ENCODE assay signal across 24 cellular contexts in genomic region chrX:121733514-121733913, GRCh38.
"Had no signal": no experiment of that assay in that cellular context is flagged by ENCODE, and none has a peak within 500 bp of the region (broad histone marks: within the 10 kb centered on the region; RNA-seq: fewer than 3 reads in every experiment).

No MANE protein-coding gene starts in this region.

- H3K27me3 Mint-ChIP-seq: activated CD4-positive, alpha-beta T cell treated with anti-CD3 and anti-CD28 coated beads, Interleukin-2, amount 10 ng/mL, durations not matched to agents 7 days and 5 days; activated naive CD4-positive, alpha-beta T cell treated with anti-CD3 and anti-CD28 coated beads, Interleukin-2, amount 10 ng/mL, durations not matched to agents 7 days and 5 days; T-cell had no signal

- H3K4me1 Mint-ChIP-seq: activated CD4-positive, alpha-beta T cell treated with anti-CD3 and anti-CD28 coated beads, Interleukin-2, amount 10 ng/mL, durations not matched to agents 7 days and 5 days; activated naive CD4-positive, alpha-beta T cell treated with anti-CD3 and anti-CD28 coated beads, Interleukin-2, amount 10 ng/mL, durations not matched to agents 7 days and 5 days; nephron; T-cell had no signal

- ATAC-seq: activated T-cell treated with anti-CD3 and anti-CD28 coated beads, Interleukin-2, amount 50 U/mL, for 4 hours; gastrocnemius medialis; left lung; T-cell; upper lobe of right lung had no signal

- H3K4me3 ChIP-seq: breast epithelium, gastrocnemius medialis, left lung, upper lobe of right lung had no signal

- H3K9me3 Mint-ChIP-seq: activated CD4-positive, alpha-beta T cell treated with anti-CD3 and anti-CD28 coated beads, Interleukin-2, amount 10 ng/mL, durations not matched to agents 7 days and 5 days; activated naive CD4-positive, alpha-beta T cell treated with anti-CD3 and anti-CD28 coated beads, Interleukin-2, amount 10 ng/mL, durations not matched to agents 7 days and 5 days; activated T-cell treated with anti-CD3 and anti-CD28 coated beads, Interleukin-2, amount 50 U/mL, for 4 hours; T-cell had no signal

- H3K4me1 ChIP-seq: breast epithelium, gastrocnemius medialis, left lung, upper lobe of right lung had no signal

- H3K36me3 ChIP-seq: breast epithelium, gastrocnemius medialis, left lung, upper lobe of right lung had no signal

- DNase-seq: activated CD4-positive, alpha-beta T cell treated with anti-CD3 and anti-CD28 coated beads, Interleukin-2, amount 10 ng/mL, durations not matched to agents 7 days and 5 days; activated CD4-positive, CD25-positive, alpha-beta regulatory T cell; activated CD8-positive, alpha-beta memory T cell treated with anti-CD3 and anti-CD28 coated beads, Interleukin-2, amount 50 U/mL, for 4 hours; activated naive CD4-positive, alpha-beta T cell treated with anti-CD3 and anti-CD28 coated beads, Interleukin-2, amount 10 ng/mL, durations not matched to agents 7 days and 5 days; activated T-cell treated with anti-CD3 and anti-CD28 coated beads, Interleukin-2, amount 50 U/mL, for 4 hours; aorta; cerebellar nuclear complex; effector CD8-positive, alpha-beta T cell; gastrocnemius medialis; head of caudate nucleus; kidney; left lung; midbrain; nucleus accumbens; stimulated activated CD4-positive, alpha-beta T cell treated with anti-CD3 and anti-CD28 coated beads, Interleukin-12 subunit alpha, Interleukin-12 subunit beta, amount 100 ng/mL, for 4 hours; stimulated activated CD4-positive, alpha-beta T cell treated with anti-CD3 and anti-CD28 coated beads, Interleukin-1b, Interleukin-23, amount 100 ng/mL, for 48 hours; stimulated activated CD8-positive, alpha-beta memory T cell treated with anti-CD3 and anti-CD28 coated beads, Interleukin-4, amount 100 ng/mL, for 48 hours; stimulated activated naive CD4-positive, alpha-beta T cell; T-cell; T1000; upper lobe of right lung had no signal

- H3K36me3 Mint-ChIP-seq: activated naive CD4-positive, alpha-beta T cell treated with anti-CD3 and anti-CD28 coated beads, Interleukin-2, amount 10 ng/mL, durations not matched to agents 7 days and 5 days; T-cell had no signal

- H3K9me3 ChIP-seq: gastrocnemius medialis, left lung, upper lobe of right lung had no signal

- H3K27ac ChIP-seq: breast epithelium, gastrocnemius medialis, left lung, upper lobe of right lung had no signal

- H3K27me3 ChIP-seq: breast epithelium, gastrocnemius medialis, left lung, upper lobe of right lung had no signal

- H3K4me3 Mint-ChIP-seq: activated CD4-positive, alpha-beta T cell treated with anti-CD3 and anti-CD28 coated beads, Interleukin-2, amount 10 ng/mL, durations not matched to agents 7 days and 5 days; activated naive CD4-positive, alpha-beta T cell treated with anti-CD3 and anti-CD28 coated beads, Interleukin-2, amount 10 ng/mL, durations not matched to agents 7 days and 5 days; activated T-cell treated with anti-CD3 and anti-CD28 coated beads, Interleukin-2, amount 50 U/mL, for 4 hours; nephron; T-cell had no signal

- H3K27ac Mint-ChIP-seq: activated CD4-positive, alpha-beta T cell treated with anti-CD3 and anti-CD28 coated beads, Interleukin-2, amount 10 ng/mL, durations not matched to agents 7 days and 5 days; activated naive CD4-positive, alpha-beta T cell treated with anti-CD3 and anti-CD28 coated beads, Interleukin-2, amount 10 ng/mL, durations not matched to agents 7 days and 5 days; nephron; T-cell had no signal

- FAIRE-seq: endothelial cell of umbilical vein had no signal
